In genomic region chr4:130479020-130479419, GRCh38 we compare ENCODE assay signal across 30 cellular contexts.
DNase-seq lines count a peak whose midpoint lies in the region; ATAC-seq and TF ChIP-seq lines count a peak whose summit lies in the region.
"Had no signal": no experiment of that assay in that cellular context is flagged by ENCODE, and none has a peak within 500 bp of the region (broad histone marks: within the 10 kb centered on the region; RNA-seq: fewer than 3 reads in every experiment).

No MANE protein-coding gene starts in this region.

- in situ Hi-C loops in brain microvascular endothelial cell (cut with HindIII; ENCODE audit: low pct_ligation_motif_present, low sequenced_read_pairs) = no loop called here

- no peaks in the 10 kb centered on the region for H3K36me3 ChIP-seq in brain microvascular endothelial cell (replicated peaks)
- H3K36me3 ChIP-seq: adrenal gland, cardiac muscle cell had no signal

- peak; percentile 17 for DNase-seq in HPDE6-E6E7 (ENCODE audit: extremely low spot score)
- DNase-seq in brain microvascular endothelial cell = no peak
- peak; percentile 37 for DNase-seq in fibroblast of pulmonary artery (ENCODE audit: low read depth)
- DNase-seq in KG1 (lab: John Stamatoyannopoulos, UW) = no peak
- no peak for DNase-seq in T-helper 2 cell
- DNase-seq: activated CD4-positive, alpha-beta T cell treated with anti-CD3 and anti-CD28 coated beads, Interleukin-2, amount 50 U/mL, for 48 hours; activated CD4-positive, CD25-positive, alpha-beta regulatory T cell treated with anti-CD3 and anti-CD28 coated beads, Interleukin-2, amount 50 U/mL, for 72 hours; activated naive CD4-positive, alpha-beta T cell; adrenal gland; Calu3; DMS79; effector CD8-positive, alpha-beta T cell; GF-D8; hippocampal formation; NCI-H1417; NCI-H2029; NCI-H2227 treated with DMSO at 0.1 percent for 48 hours; NCI-H526 treated with DMSO at 0.1 percent for 48 hours; NK-92 treated with Interleukin-12 subunit alpha and Interleukin-12 subunit beta, amount 100 ng/mL, for 24 hours; SHP77; stimulated activated CD4-positive, alpha-beta T cell treated with anti-CD3 and anti-CD28 coated beads, Interleukin-15, amount 100 ng/mL, for 24 hours; stimulated activated CD4-positive, alpha-beta T cell treated with anti-CD3 and anti-CD28 coated beads, Interleukin-4, amount 100 ng/mL, for 4 hours; substantia nigra had no signal

- H3K27me3 ChIP-seq in brain microvascular endothelial cell (replicated peaks) = no peaks in the 10 kb centered on the region
- H3K27me3 ChIP-seq: adrenal gland, cardiac muscle cell had no signal

- H3K4me3 ChIP-seq in brain microvascular endothelial cell (ENCODE audit: low read depth, low read length) (no peak overlapping the region), fibroblast of pulmonary artery (replicated peaks; ENCODE audit: low read depth, low read length) (no peak overlapping the region)
- H3K4me3 ChIP-seq: adrenal gland, cardiac muscle cell, coronary artery had no signal

- no peak for ATAC-seq in HG03196 (IDR thresholded peaks at IDR 0.05; ENCODE audit: unreplicated experiment)
- no peak for ATAC-seq in HG03565 (IDR thresholded peaks at IDR 0.05; ENCODE audit: unreplicated experiment)
- ATAC-seq: left lobe of liver had no signal

- H3K27ac ChIP-seq in brain microvascular endothelial cell = peak overlapping the region; percentile 77
- H3K27ac ChIP-seq: adrenal gland, C4-2B, cardiac muscle cell, coronary artery, epithelial cell of prostate had no signal

- TF ChIP-seq CTCF in brain microvascular endothelial cell (IDR thresholded peaks at IDR 0.05; ENCODE audit: low read depth, low read length, missing control alignments) (no peak), fibroblast of pulmonary artery (IDR thresholded peaks at IDR 0.05; ENCODE audit: low read length, missing control alignments) (no peak)

Comparison
In these comparisons a context has a peak if more than half of its experiments do, and no peak if none do; other contexts are left out.
1. DNase-seq: peak in HPDE6-E6E7 (single experiment) and fibroblast of pulmonary artery (single experiment); none in brain microvascular endothelial cell (single experiment), KG1 (single experiment) and T-helper 2 cell (0 of 5).